In the genomic region with DNA sequence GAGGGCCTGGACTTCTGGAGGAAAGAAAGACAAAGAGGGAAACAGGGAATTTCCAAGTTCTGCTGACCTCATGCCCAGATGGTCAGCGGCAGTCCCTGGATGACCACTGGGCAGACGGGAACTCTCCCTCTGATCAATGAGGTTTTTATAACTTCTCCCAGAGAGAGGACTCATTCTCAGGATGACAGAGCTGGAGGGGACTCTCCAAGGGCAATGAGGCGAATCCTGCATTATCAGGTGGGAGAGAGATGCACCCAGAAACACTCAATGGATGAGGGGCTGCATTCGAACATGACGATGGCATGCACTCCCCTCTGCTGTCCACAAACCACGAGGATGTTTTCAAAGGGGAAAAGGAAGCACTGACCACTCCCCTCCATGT, we compare ENCODE assay signal across 9 cellular contexts. TPM values are rescaled to one million over a fixed set of nuclear protein-coding genes. Genes with fewer than 3 reads are reported as not detected.
DNase-seq lines count a peak whose midpoint lies in the region; ATAC-seq and TF ChIP-seq lines count a peak whose summit lies in the region.
"Had no signal": no experiment of that assay in that cellular context is flagged by ENCODE, and none has a peak within 500 bp of the region (broad histone marks: within the 10 kb centered on the region; RNA-seq: fewer than 3 reads in every experiment).

No MANE protein-coding gene starts in this region.

- H3K36me3 ChIP-seq in heart left ventricle (peaks cover 0 to 41% (median 0%) of the 10 kb centered on the region in 9 donors), thyroid gland (no peaks in the 10 kb centered on the region)

- peak in 1 of 5 donors; percentile 22 for DNase-seq in heart left ventricle
- DNase-seq in left ventricle myocardium superior = no peak
- peak; percentile 94 for DNase-seq in glomerular visceral epithelial cell (ENCODE audit: extremely low spot score)
- DNase-seq in thyroid gland = no peak
- DNase-seq in KG1 (lab: John Stamatoyannopoulos, UW) = no peak
- DNase-seq in DMS153 treated with DMSO at 0.1 percent for 48 hours (lab: John Stamatoyannopoulos, UW; ENCODE audit: unreplicated experiment) = no peak
- no peak for DNase-seq in DMS79 treated with DMSO at 0.1 percent for 48 hours (lab: John Stamatoyannopoulos, UW)

- H3K36me3 Mint-ChIP-seq in IgD-negative memory B cell = peaks cover 4% of the 10 kb centered on the region

- H3K27ac ChIP-seq in heart left ventricle (peak overlapping the region in 11 of 12 donors; percentile 61 to 89 (median 75)), thyroid gland (peak overlapping the region; percentile 20 to 74 (median 72))
- H3K27ac ChIP-seq: C4-2B had no signal

- H3K9me3 Mint-ChIP-seq in IgD-negative memory B cell = no peaks in the 10 kb centered on the region

- H3K27me3 ChIP-seq in heart left ventricle (no peaks in the 10 kb centered on the region), thyroid gland (no peaks in the 10 kb centered on the region)

- no peak for ATAC-seq in heart left ventricle
- no peak for ATAC-seq in left ventricle myocardium superior

- TF ChIP-seq POLR2A in heart left ventricle (IDR thresholded peaks at IDR 0.05) (no peak), thyroid gland (IDR thresholded peaks at IDR 0.05) (no peak)

- WGBS in heart left ventricle, 4 donors = 32 to 54% (median 38%) methylated on average over 6 of the region's 6 CpGs
- WGBS in thyroid gland, 2 donors = 33 to 42% methylated on average over 6 of the region's 6 CpGs

- intact Hi-C loops in heart left ventricle (cut with DNase I) (loop anchor here in 1 of 10 donors (5.0 kb wide), 1 partner anchor 39 kb away; no protein-coding TSS in a partner anchor), left ventricle myocardium superior (cut with micrococcal nuclease) (no loop called here), thyroid gland (cut with DNase I) (no loop called here)

- H3K4me3 ChIP-seq in heart left ventricle (no peak overlapping the region), thyroid gland (replicated peaks in 1 of 3) (no peak overlapping the region)

- H3K9me3 ChIP-seq in heart left ventricle (no peaks in the 10 kb centered on the region), thyroid gland (no peaks in the 10 kb centered on the region)

- H3K4me3 Mint-ChIP-seq in IgD-negative memory B cell = peak overlapping the region in 2 of 4 donors; percentile 14 to 88

- H3K27ac Mint-ChIP-seq in IgD-negative memory B cell = peak overlapping the region; percentile 86 to 96 (median 86)

- no peak for TF ChIP-seq CTCF in heart left ventricle (IDR thresholded peaks at IDR 0.05)
- TF ChIP-seq CTCF in thyroid gland (IDR thresholded peaks at IDR 0.05) = no peak

- peaks cover 57 to 69% (median 59%) of the 10 kb centered on the region in 3 donors for H3K4me1 Mint-ChIP-seq in IgD-negative memory B cell

- peaks cover 10 to 99% (median 87%) of the 10 kb centered on the region in 12 donors for H3K4me1 ChIP-seq in heart left ventricle
- peaks cover 48 to 78% of the 10 kb centered on the region in 2 donors for H3K4me1 ChIP-seq in thyroid gland

- H3K27me3 Mint-ChIP-seq in IgD-negative memory B cell = no peaks in the 10 kb centered on the region

RNA-seq across cellular contexts. Expression of a gene that starts 12.7 kb away (rescaled TPM):
- total RNA-seq in heart left ventricle = 100 to 1,000 TPM in 8 of 9 donors, 10 to 100 TPM in 1; 86.0 to 180 (median 122) TPM
- polyA plus RNA-seq in heart left ventricle = 10 to 100 TPM; 97.1 to 97.6 TPM
- 137 TPM for total RNA-seq in left ventricle myocardium superior
- polyA plus RNA-seq in IgD-negative memory B cell = 78.3 TPM
- total RNA-seq in thyroid gland = 100 to 1,000 TPM in 1 of 4 donors, 10 to 100 TPM in 3; 74.4 to 115 (median 94.7) TPM

RNA-seq across cellular contexts. Expression of a gene that starts 47.8 kb away (rescaled TPM):
- total RNA-seq in heart left ventricle (1,000 to 10,000 TPM in 2 of 9 donors, 100 to 1,000 TPM in 7; 416 to 1,563 (median 738) TPM), left ventricle myocardium superior (537 TPM), thyroid gland (over 10,000 TPM in 1 of 4 donors, 1,000 to 10,000 TPM in 3; 2,730 to 12,549 (median 7,201) TPM)
- polyA plus RNA-seq in heart left ventricle (1,000 to 10,000 TPM in 1 of 2 donors, 100 to 1,000 TPM in 1; 819 to 1,415 TPM), IgD-negative memory B cell (2.8 TPM)
